In genomic region chrX:25737540-25737939, GRCh38 we compare ENCODE assay signal across 1 cellular context.
TF ChIP-seq lines count a peak whose summit lies in the region.

No MANE protein-coding gene starts in this region.

TF ChIP-seq in SK-N-SH treated with all-trans-retinoic acid at 6 μM for 48 hours, 23 proteins besides CTCF, POLR2A, EP300 and RAD21 (continued from another document):
- TF ChIP-seq, protein P1, sequence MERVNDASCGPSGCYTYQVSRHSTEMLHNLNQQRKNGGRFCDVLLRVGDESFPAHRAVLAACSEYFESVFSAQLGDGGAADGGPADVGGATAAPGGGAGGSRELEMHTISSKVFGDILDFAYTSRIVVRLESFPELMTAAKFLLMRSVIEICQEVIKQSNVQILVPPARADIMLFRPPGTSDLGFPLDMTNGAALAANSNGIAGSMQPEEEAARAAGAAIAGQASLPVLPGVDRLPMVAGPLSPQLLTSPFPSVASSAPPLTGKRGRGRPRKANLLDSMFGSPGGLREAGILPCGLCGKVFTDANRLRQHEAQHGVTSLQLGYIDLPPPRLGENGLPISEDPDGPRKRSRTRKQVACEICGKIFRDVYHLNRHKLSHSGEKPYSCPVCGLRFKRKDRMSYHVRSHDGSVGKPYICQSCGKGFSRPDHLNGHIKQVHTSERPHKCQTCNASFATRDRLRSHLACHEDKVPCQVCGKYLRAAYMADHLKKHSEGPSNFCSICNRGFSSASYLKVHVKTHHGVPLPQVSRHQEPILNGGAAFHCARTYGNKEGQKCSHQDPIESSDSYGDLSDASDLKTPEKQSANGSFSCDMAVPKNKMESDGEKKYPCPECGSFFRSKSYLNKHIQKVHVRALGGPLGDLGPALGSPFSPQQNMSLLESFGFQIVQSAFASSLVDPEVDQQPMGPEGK (CRISPR knock-in tag; IDR thresholded peaks at IDR 0.05; ENCODE audit: borderline replicate concordance) = peak; percentile 82; the same call in 1 of the 2 replicates
- peak; percentile 64; the same call in 1 of the 2 replicates for TF ChIP-seq CSDC2 (CRISPR knock-in tag; IDR thresholded peaks at IDR 0.05)
- TF ChIP-seq OSR1 (CRISPR knock-in tag; IDR thresholded peaks at IDR 0.05) = no peak
- TF ChIP-seq POU6F1 (CRISPR knock-in tag; IDR thresholded peaks at IDR 0.05; ENCODE audit: borderline replicate concordance, low read depth) = no peak; the same call in 1 of the 2 replicates
- no peak for TF ChIP-seq TOX (CRISPR knock-in tag; IDR thresholded peaks at IDR 0.05; ENCODE audit: borderline replicate concordance)
- TF ChIP-seq, protein P2, sequence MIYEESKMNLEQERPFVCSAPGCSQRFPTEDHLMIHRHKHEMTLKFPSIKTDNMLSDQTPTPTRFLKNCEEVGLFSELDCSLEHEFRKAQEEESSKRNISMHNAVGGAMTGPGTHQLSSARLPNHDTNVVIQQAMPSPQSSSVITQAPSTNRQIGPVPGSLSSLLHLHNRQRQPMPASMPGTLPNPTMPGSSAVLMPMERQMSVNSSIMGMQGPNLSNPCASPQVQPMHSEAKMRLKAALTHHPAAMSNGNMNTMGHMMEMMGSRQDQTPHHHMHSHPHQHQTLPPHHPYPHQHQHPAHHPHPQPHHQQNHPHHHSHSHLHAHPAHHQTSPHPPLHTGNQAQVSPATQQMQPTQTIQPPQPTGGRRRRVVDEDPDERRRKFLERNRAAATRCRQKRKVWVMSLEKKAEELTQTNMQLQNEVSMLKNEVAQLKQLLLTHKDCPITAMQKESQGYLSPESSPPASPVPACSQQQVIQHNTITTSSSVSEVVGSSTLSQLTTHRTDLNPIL (CRISPR knock-in tag; IDR thresholded peaks at IDR 0.05; ENCODE audit: low read depth) = peak; percentile 90
- peak; percentile 94 for TF ChIP-seq TCF4 (CRISPR knock-in tag; IDR thresholded peaks at IDR 0.05; ENCODE audit: borderline replicate concordance)
- peak; percentile 80; the same call in 1 of the 2 replicates for TF ChIP-seq ESRRG (CRISPR knock-in tag; IDR thresholded peaks at IDR 0.05)
- no peak for TF ChIP-seq BACH2 (CRISPR knock-in tag; IDR thresholded peaks at IDR 0.05; ENCODE audit: borderline replicate concordance)
- no peak for TF ChIP-seq ZFP30 (CRISPR knock-in tag; IDR thresholded peaks at IDR 0.05)
- no peak for TF ChIP-seq SNAI2 (CRISPR knock-in tag; IDR thresholded peaks at IDR 0.05)
